ENCODE assay signal across 1 cellular context in the genomic region with DNA sequence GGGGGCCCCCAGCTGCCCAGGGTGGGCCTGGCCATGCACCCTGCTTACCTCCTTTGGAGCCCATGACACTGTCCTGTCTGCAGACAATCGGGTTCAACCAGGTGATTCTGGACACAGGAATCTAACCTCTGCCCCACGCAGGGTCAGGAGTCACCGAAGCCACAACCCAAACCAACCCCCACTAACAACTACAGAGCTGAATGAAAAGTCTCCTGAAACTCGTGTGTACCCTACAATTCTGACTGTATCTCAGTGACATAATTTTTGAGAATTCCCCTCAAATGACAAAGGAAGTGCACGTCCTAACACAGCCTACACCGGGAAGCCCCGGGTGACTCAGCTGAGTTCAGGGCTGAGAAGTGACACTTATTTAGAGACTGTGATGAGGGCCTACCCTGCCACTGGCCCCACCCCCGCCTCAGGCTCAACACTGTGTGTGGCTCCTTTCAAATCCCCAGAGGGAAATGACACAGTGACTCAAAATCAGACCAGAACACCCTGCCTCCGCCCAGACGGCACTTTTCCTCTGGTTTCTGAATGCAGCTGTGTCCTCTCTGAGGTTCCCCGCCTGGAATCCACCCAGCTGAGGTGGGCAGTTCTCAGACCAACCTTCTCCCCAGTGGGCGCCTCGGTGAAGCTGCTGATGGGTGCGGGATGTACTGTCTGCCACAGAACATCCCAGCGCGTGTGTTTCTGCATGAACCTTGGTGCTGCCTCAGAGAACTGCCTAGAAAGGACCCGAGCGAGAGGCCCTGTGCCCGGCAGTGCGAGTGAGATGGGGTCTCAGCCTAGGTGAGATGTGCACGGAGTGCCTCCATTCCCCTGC.
TF ChIP-seq lines count a peak whose summit lies in the region.

No MANE protein-coding gene starts in this region.

TF ChIP-seq in GM23338, 12 proteins besides CTCF, POLR2A, EP300 and RAD21 (continued from another document):
- TF ChIP-seq, protein P1, sequence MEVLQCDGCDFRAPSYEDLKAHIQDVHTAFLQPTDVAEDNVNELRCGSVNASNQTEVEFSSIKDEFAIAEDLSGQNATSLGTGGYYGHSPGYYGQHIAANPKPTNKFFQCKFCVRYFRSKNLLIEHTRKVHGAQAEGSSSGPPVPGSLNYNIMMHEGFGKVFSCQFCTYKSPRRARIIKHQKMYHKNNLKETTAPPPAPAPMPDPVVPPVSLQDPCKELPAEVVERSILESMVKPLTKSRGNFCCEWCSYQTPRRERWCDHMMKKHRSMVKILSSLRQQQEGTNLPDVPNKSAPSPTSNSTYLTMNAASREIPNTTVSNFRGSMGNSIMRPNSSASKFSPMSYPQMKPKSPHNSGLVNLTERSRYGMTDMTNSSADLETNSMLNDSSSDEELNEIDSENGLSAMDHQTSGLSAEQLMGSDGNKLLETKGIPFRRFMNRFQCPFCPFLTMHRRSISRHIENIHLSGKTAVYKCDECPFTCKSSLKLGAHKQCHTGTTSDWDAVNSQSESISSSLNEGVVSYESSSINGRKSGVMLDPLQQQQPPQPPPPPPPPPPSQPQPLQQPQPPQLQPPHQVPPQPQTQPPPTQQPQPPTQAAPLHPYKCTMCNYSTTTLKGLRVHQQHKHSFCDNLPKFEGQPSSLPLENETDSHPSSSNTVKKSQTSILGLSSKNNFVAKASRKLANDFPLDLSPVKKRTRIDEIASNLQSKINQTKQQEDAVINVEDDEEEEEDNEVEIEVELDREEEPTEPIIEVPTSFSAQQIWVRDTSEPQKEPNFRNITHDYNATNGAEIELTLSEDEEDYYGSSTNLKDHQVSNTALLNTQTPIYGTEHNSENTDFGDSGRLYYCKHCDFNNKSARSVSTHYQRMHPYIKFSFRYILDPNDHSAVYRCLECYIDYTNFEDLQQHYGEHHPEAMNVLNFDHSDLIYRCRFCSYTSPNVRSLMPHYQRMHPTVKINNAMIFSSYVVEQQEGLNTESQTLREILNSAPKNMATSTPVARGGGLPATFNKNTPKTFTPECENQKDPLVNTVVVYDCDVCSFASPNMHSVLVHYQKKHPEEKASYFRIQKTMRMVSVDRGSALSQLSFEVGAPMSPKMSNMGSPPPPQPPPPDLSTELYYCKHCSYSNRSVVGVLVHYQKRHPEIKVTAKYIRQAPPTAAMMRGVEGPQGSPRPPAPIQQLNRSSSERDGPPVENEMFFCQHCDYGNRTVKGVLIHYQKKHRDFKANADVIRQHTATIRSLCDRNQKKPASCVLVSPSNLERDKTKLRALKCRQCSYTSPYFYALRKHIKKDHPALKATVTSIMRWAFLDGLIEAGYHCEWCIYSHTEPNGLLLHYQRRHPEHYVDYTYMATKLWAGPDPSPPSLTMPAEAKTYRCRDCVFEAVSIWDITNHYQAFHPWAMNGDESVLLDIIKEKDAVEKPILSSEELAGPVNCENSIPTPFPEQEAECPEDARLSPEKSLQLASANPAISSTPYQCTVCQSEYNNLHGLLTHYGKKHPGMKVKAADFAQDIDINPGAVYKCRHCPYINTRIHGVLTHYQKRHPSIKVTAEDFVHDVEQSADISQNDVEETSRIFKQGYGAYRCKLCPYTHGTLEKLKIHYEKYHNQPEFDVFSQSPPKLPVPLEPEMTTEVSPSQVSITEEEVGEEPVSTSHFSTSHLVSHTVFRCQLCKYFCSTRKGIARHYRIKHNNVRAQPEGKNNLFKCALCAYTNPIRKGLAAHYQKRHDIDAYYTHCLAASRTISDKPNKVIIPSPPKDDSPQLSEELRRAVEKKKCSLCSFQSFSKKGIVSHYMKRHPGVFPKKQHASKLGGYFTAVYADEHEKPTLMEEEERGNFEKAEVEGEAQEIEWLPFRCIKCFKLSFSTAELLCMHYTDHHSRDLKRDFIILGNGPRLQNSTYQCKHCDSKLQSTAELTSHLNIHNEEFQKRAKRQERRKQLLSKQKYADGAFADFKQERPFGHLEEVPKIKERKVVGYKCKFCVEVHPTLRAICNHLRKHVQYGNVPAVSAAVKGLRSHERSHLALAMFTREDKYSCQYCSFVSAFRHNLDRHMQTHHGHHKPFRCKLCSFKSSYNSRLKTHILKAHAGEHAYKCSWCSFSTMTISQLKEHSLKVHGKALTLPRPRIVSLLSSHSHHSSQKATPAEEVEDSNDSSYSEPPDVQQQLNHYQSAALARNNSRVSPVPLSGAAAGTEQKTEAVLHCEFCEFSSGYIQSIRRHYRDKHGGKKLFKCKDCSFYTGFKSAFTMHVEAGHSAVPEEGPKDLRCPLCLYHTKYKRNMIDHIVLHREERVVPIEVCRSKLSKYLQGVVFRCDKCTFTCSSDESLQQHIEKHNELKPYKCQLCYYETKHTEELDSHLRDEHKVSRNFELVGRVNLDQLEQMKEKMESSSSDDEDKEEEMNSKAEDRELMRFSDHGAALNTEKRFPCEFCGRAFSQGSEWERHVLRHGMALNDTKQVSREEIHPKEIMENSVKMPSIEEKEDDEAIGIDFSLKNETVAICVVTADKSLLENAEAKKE (CRISPR knock-in tag; IDR thresholded peaks at IDR 0.05), result no peak
- no peak for TF ChIP-seq ZNF114 (CRISPR knock-in tag; IDR thresholded peaks at IDR 0.05)
- TF ChIP-seq, protein P2, sequence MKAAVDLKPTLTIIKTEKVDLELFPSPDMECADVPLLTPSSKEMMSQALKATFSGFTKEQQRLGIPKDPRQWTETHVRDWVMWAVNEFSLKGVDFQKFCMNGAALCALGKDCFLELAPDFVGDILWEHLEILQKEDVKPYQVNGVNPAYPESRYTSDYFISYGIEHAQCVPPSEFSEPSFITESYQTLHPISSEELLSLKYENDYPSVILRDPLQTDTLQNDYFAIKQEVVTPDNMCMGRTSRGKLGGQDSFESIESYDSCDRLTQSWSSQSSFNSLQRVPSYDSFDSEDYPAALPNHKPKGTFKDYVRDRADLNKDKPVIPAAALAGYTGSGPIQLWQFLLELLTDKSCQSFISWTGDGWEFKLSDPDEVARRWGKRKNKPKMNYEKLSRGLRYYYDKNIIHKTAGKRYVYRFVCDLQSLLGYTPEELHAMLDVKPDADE (IDR thresholded peaks at IDR 0.05), result no peak
